In the genomic region with DNA sequence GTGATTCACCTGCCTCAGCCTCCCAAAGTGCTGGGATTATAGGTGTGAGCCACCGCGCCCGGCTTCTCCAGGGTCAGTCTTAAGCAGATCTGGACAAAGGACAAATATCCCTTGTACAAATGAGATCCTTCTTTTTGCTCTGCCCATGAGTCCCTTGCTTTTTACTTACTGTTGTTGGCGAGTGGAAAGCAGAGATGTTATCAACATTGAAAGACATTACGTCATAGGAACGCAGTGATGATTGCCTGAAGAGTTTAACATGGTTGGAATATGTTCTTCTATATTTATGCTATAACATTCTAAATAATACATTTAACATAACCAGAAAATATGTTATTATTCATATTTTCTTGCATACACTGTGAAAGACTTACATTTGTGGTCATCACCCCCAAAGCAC, we compare ENCODE assay signal across 35 cellular contexts.
"Had no signal": no experiment of that assay in that cellular context is flagged by ENCODE, and none has a peak within 500 bp of the region (broad histone marks: within the 10 kb centered on the region; RNA-seq: fewer than 3 reads in every experiment).

No MANE protein-coding gene starts in this region.

- DNase-seq: Kasumi-1, MG63, MM.1S, MV-4-11, NCI-H1048, NCI-H1092, NCI-H1092 treated with DMSO at 0.1 percent for 48 hours, NCI-H1105, NCI-H1105 treated with DMSO at 0.1 percent for 48 hours, NCI-H1417, NCI-H1417 treated with DMSO at 0.1 percent for 48 hours, NCI-H1436, NCI-H1436 treated with DMSO at 0.1 percent for 48 hours, NCI-H146, NCI-H1694, NCI-H1694 treated with DMSO at 0.1 percent for 48 hours, NCI-H187, NCI-H187 treated with DMSO at 0.1 percent for 48 hours, NCI-H1930, NCI-H2029, NCI-H2029 treated with DMSO at 0.1 percent for 48 hours, NCI-H2081, NCI-H2081 treated with DMSO at 0.1 percent for 48 hours, NCI-H2107, NCI-H2171, NCI-H2171 treated with DMSO at 0.1 percent for 48 hours, NCI-H2227 treated with DMSO at 0.1 percent for 48 hours, NCI-H226, NCI-H345, NCI-H446, NCI-H446 treated with DMSO at 0.1 percent for 48 hours, NCI-H510A, NCI-H510A treated with DMSO at 0.1 percent for 48 hours, NCI-H524, NCI-H524 treated with DMSO at 0.1 percent for 48 hours had no signal

- H3K27me3 ChIP-seq: MG63 had no signal

- H3K9me3 ChIP-seq: MG63 had no signal

- H3K4me3 ChIP-seq: MG63 had no signal

- H3K36me3 ChIP-seq: MG63 had no signal
